Comparison of ENCODE assay signal across 24 cellular contexts in the genomic region with DNA sequence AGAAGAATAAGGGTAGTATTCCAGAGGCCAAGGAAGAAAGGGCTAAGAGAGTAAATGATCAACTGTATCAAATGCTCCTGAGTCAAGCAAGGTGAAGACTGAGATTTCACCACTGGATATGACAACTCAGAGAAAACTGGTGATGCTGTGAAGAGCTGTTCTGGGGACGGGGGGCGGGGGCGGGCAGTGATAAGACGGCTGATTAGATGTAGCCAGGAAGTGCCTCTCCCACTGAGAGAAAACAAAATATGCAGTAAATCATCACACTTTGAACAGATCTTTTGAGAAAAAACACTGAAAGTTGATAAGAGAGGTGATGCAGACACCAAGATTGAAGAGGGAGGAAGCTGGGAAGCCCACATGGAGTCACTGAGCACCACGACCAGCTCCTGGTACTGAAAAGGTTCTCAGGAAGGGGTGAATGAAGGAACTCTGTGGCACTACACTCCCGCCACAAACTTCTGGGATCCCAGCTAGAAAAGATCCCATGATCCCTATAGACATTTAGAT.
"Had no signal": no experiment of that assay in that cellular context is flagged by ENCODE, and none has a peak within 500 bp of the region (broad histone marks: within the 10 kb centered on the region; RNA-seq: fewer than 3 reads in every experiment).

No MANE protein-coding gene starts in this region.

- H3K79me2 ChIP-seq: parathyroid adenoma had no signal

- H3K27me3 ChIP-seq: ovary, sigmoid colon, thyroid gland, tibial nerve, upper lobe of left lung, vagina had no signal

- H3K27ac ChIP-seq: ovary, parathyroid adenoma, psoas muscle, right lobe of liver, sigmoid colon, stomach, thoracic aorta, thyroid gland, tibial nerve, upper lobe of left lung, vagina had no signal

- ATAC-seq: psoas muscle; right cardiac atrium; stimulated activated naive B cell treated with anti-CD40 and anti-IgM and Interleukin-4, amounts not matched to agents 10 μg/mL and 1 μg/mL and 100 μg/mL, for 72 hours had no signal

- H3K4me3 ChIP-seq: ovary, psoas muscle, right lobe of liver, sigmoid colon, stomach, thoracic aorta, thyroid gland, tibial nerve, upper lobe of left lung, vagina had no signal

- DNase-seq: nephron progenitor cell; occipital lobe; ovary; posterior cingulate gyrus; psoas muscle; right cardiac atrium; right lobe of liver; sigmoid colon; small intestine; stimulated activated CD4-positive, alpha-beta T cell treated with anti-CD3 and anti-CD28 coated beads, Interleukin-15, amount 100 ng/mL, for 24 hours; stimulated activated CD4-positive, alpha-beta T cell treated with anti-CD3 and anti-CD28 coated beads, Interleukin-2, amount 100 ng/mL, for 24 hours; stimulated activated CD4-positive, alpha-beta T cell treated with anti-CD3 and anti-CD28 coated beads, Interleukin-2, amount 100 ng/mL, for 48 hours; stimulated activated CD4-positive, alpha-beta T cell treated with anti-CD3 and anti-CD28 coated beads, Interleukin-4, amount 100 ng/mL, for 24 hours; stimulated activated naive B cell treated with anti-CD40 and anti-IgM and Interleukin-4, amounts not matched to agents 10 μg/mL and 1 μg/mL and 100 μg/mL, for 72 hours; stimulated activated naive CD4-positive, alpha-beta T cell treated with Interleukin-2 at 50 U/mL for 16 hours; stomach; thyroid gland; trophoblast cell had no signal

- H3K9me3 ChIP-seq: ovary, psoas muscle, right lobe of liver, sigmoid colon, stomach, thoracic aorta, thyroid gland, tibial nerve, upper lobe of left lung, vagina had no signal

- H3K9ac ChIP-seq: parathyroid adenoma had no signal

- H3K4me1 ChIP-seq: parathyroid adenoma, psoas muscle, right lobe of liver, sigmoid colon, stomach, thyroid gland, tibial nerve, upper lobe of left lung, vagina had no signal

- H2AFZ ChIP-seq: parathyroid adenoma had no signal

- H3K36me3 ChIP-seq: ovary, right lobe of liver, sigmoid colon, stomach, thoracic aorta, thyroid gland, tibial nerve, upper lobe of left lung, vagina had no signal

- FAIRE-seq: small intestine, urothelium cell line had no signal
